28 cellular contexts compared by ENCODE assay signal in the genomic region with DNA sequence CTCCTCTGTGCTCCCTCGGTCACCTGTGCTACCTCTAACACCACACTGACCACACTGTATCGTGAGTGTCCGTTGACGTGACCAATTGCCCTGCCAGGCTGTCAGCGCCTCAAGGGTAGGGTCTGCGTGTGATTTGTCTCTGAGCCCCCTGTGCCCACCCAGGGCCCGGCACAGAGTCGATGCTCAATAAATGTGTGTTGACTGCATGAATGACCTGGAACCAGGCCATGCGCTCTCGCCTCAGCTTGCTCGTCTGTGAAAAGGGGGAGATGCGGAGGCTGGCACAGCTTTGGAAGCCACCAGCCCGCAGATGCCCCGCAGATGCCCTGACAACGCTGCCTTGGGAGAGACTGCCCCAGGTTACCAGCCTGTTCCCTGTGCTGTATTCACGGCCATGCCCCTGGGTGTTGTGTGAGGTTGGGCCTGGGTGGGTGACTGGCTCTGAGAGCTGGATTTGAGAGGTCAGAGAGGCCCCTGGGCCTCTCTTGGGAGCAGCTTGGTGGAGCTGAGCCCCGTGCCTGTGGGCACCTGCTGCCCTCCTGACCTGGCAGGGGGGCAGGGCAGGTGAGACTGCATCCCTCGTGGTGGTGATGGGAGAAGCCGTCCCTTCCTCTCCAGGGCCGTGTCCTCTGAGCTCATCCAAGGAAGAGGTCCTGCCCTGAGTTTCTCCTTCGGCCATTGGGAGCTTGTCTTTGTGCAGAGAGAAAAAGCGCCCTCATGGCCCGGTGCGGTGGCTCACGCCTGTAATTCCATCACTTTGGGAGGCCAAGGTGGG. TPM values are rescaled to one million over a fixed set of nuclear protein-coding genes. Genes with fewer than 3 reads are reported as not detected.
A peak's percentile ranks its signal among the peaks of the same experiment; 100 is the strongest.
DNase-seq lines count a peak whose midpoint lies in the region; ATAC-seq and TF ChIP-seq lines count a peak whose summit lies in the region.
"Had no signal": no experiment of that assay in that cellular context is flagged by ENCODE, and none has a peak within 500 bp of the region (broad histone marks: within the 10 kb centered on the region; RNA-seq: fewer than 3 reads in every experiment).

No MANE protein-coding gene starts in this region.

- intact Hi-C loops in lower lobe of right lung (cut with DNase I) (no loop called here), tibial artery (cut with DNase I; ENCODE audit: low total_unique reads) (no loop called here)
- intact Hi-C loops in activated CD8-positive, alpha-beta T cell treated with anti-CD3 and anti-CD28 coated beads for 36 hours (cut with micrococcal nuclease), result no loop called here

- H3K4me3 Mint-ChIP-seq in activated CD8-positive, alpha-beta T cell treated with anti-CD3 and anti-CD28 coated beads for 36 hours, result no peak overlapping the region
- H3K4me3 Mint-ChIP-seq: GM23338, nephron had no signal

- POLR2A ChIA-PET in activated CD8-positive, alpha-beta T cell treated with anti-CD3 and anti-CD28 coated beads for 36 hours (lab: Charles Lee), result no interaction called here

- CTCF ChIA-PET in activated CD8-positive, alpha-beta T cell treated with anti-CD3 and anti-CD28 coated beads for 36 hours (lab: Charles Lee), result interaction anchor here (1.3 kb wide), 1 partner anchor 25 kb away, joined by 3 read pairs; no protein-coding TSS in a partner anchor

- peaks cover 20% of the 10 kb centered on the region for H3K27me3 Mint-ChIP-seq in activated CD8-positive, alpha-beta T cell treated with anti-CD3 and anti-CD28 coated beads for 36 hours

- H3K36me3 ChIP-seq in lower lobe of right lung (no peaks in the 10 kb centered on the region), tibial artery (no peaks in the 10 kb centered on the region), MG63 (no peaks in the 10 kb centered on the region)
- H3K36me3 ChIP-seq: cardiac muscle cell, prostate gland, thoracic aorta had no signal

- H3K9me3 ChIP-seq in lower lobe of right lung (no peaks in the 10 kb centered on the region), tibial artery (no peaks in the 10 kb centered on the region), MG63 (no peaks in the 10 kb centered on the region)
- H3K9me3 ChIP-seq: prostate gland, thoracic aorta had no signal

- H3K4me1 Mint-ChIP-seq in activated CD8-positive, alpha-beta T cell treated with anti-CD3 and anti-CD28 coated beads for 36 hours (ENCODE audit: low read depth), result no peaks in the 10 kb centered on the region

- H3K9me3 Mint-ChIP-seq in activated CD8-positive, alpha-beta T cell treated with anti-CD3 and anti-CD28 coated beads for 36 hours, result no peaks in the 10 kb centered on the region
- H3K9me3 Mint-ChIP-seq: GM23338; nephron; stimulated activated naive B cell treated with anti-CD40 and anti-IgM and Interleukin-4, amounts not matched to agents 10 μg/mL and 1 μg/mL and 100 μg/mL, for 72 hours had no signal

- no peak for TF ChIP-seq CTCF in lower lobe of right lung (IDR thresholded peaks at IDR 0.05)
- TF ChIP-seq CTCF in tibial artery (IDR thresholded peaks at IDR 0.05), result no peak
- TF ChIP-seq CTCF in activated CD8-positive, alpha-beta T cell treated with anti-CD3 and anti-CD28 coated beads for 36 hours (IDR thresholded peaks at IDR 0.05), result no peak

- H3K36me3 Mint-ChIP-seq in activated CD8-positive, alpha-beta T cell treated with anti-CD3 and anti-CD28 coated beads for 36 hours (ENCODE audit: low read depth), result no peaks in the 10 kb centered on the region
- H3K36me3 Mint-ChIP-seq: stimulated activated naive B cell treated with anti-CD40 and anti-IgM and Interleukin-4, amounts not matched to agents 10 μg/mL and 1 μg/mL and 100 μg/mL, for 72 hours had no signal

- no peak overlapping the region for H3K27ac Mint-ChIP-seq in activated CD8-positive, alpha-beta T cell treated with anti-CD3 and anti-CD28 coated beads for 36 hours
- H3K27ac Mint-ChIP-seq: GM23338; nephron; stimulated activated naive B cell treated with anti-CD40 and anti-IgM and Interleukin-4, amounts not matched to agents 10 μg/mL and 1 μg/mL and 100 μg/mL, for 72 hours had no signal

- H3K27me3 ChIP-seq in lower lobe of right lung (ENCODE audit: low read depth), result peaks cover 18% of the 10 kb centered on the region
- peaks cover 0 to 29% of the 10 kb centered on the region in 2 donors for H3K27me3 ChIP-seq in tibial artery
- H3K27me3 ChIP-seq in MG63, result no peaks in the 10 kb centered on the region

- no peak for ATAC-seq in lower lobe of right lung
- ATAC-seq in activated CD8-positive, alpha-beta T cell treated with anti-CD3 and anti-CD28 coated beads for 36 hours, result no peak
- ATAC-seq: GM12878; stimulated activated naive B cell treated with anti-CD40 and anti-IgM and Interleukin-4, amounts not matched to agents 10 μg/mL and 1 μg/mL and 100 μg/mL, for 72 hours had no signal

- peak; percentile 46 for DNase-seq in activated effector memory CD4-positive, alpha-beta T cell treated with anti-CD3 and anti-CD28 coated beads, Interleukin-2, amount 50 U/mL, for 16 hours
- DNase-seq in activated effector memory CD4-positive, alpha-beta T cell treated with Interleukin-2 at 50 U/mL for 16 hours, result no peak
- DNase-seq in activated CD8-positive, alpha-beta memory T cell treated with anti-CD3 and anti-CD28 coated beads for 24 hours, result peak; percentile 46
- DNase-seq in lower lobe of right lung (peak; percentile 28), tibial artery (peak; percentile 19 to 61), NCI-H146 (lab: John Stamatoyannopoulos, UW) (no peak), MG63 (no peak)
- DNase-seq in activated CD8-positive, alpha-beta T cell treated with anti-CD3 and anti-CD28 coated beads for 36 hours, result no peak
- DNase-seq: activated CD4-positive, alpha-beta T cell treated with anti-CD3 and anti-CD28 coated beads for 4 hours; DMS79; midbrain; NCI-H1105; NCI-H2029 treated with DMSO at 0.1 percent for 48 hours; NCI-H345; NCI-H82; OCI-M1; SHP77 treated with DMSO at 0.1 percent for 48 hours; small intestine; stimulated activated naive B cell treated with anti-CD40 and anti-IgM and Interleukin-4, amounts not matched to agents 10 μg/mL and 1 μg/mL and 100 μg/mL, for 72 hours; SW 1271 had no signal

- no peak overlapping the region for H3K27ac ChIP-seq in lower lobe of right lung
- H3K27ac ChIP-seq in tibial artery, result no peak overlapping the region
- H3K27ac ChIP-seq: cardiac muscle cell, epithelial cell of prostate, prostate gland, thoracic aorta had no signal

- peaks cover 14% of the 10 kb centered on the region for H3K4me1 ChIP-seq in lower lobe of right lung
- peaks cover 0 to 28% (median 18%) of the 10 kb centered on the region in 4 donors for H3K4me1 ChIP-seq in tibial artery
- H3K4me1 ChIP-seq: prostate gland had no signal

- no peak overlapping the region for H3K4me3 ChIP-seq in lower lobe of right lung
- H3K4me3 ChIP-seq in tibial artery, result no peak overlapping the region
- H3K4me3 ChIP-seq in MG63, result no peak overlapping the region
- H3K4me3 ChIP-seq: cardiac muscle cell, GM12878, GM23338, prostate gland, thoracic aorta had no signal

RNA-seq across cellular contexts. Expression of gene CYP46A1, which starts 43.2 kb away (rescaled TPM):
- 0.62 TPM for total RNA-seq in lower lobe of right lung
- under 1 TPM; 0.16 to 0.20 TPM for total RNA-seq in activated CD8-positive, alpha-beta T cell treated with anti-CD3 and anti-CD28 coated beads for 36 hours
- not detected in 2 replicates for total RNA-seq in MG63 (2014; rRNA removed; shearing (Covaris generic); ENCODE audit: low replicate concordance)
- total RNA-seq: A673, GM12878 had no signal

Comparison
In these comparisons a context has a peak if more than half of its experiments do, and no peak if none do; other contexts are left out.
1. DNase-seq: peak in activated effector memory CD4-positive, alpha-beta T cell treated with anti-CD3 and anti-CD28 coated beads, Interleukin-2, amount 50 U/mL, for 16 hours (single experiment), activated CD8-positive, alpha-beta memory T cell treated with anti-CD3 and anti-CD28 coated beads for 24 hours (single experiment), lower lobe of right lung (single experiment) and tibial artery (2 of 2); none in activated effector memory CD4-positive, alpha-beta T cell treated with Interleukin-2 at 50 U/mL for 16 hours (single experiment), activated CD8-positive, alpha-beta T cell treated with anti-CD3 and anti-CD28 coated beads for 36 hours (single experiment), NCI-H146 (single experiment) and MG63 (single experiment).